ENCODE assay signal across 8 cellular contexts in genomic region chr17:5485270-5486205, GRCh38. TPM values are rescaled to one million over a fixed set of nuclear protein-coding genes. Genes with fewer than 3 reads are reported as not detected.
A peak's percentile ranks its signal among the peaks of the same experiment; 100 is the strongest.
DNase-seq lines count a peak whose midpoint lies in the region; ATAC-seq and TF ChIP-seq lines count a peak whose summit lies in the region.

Gene DERL2 (minus strand): TSS chr17:5486178. CDS start chr17:5486161, 17 bp downstream.

- TF ChIP-seq CTCF in Peyer's patch (IDR thresholded peaks at IDR 0.05) = no peak
- TF ChIP-seq CTCF in type B pancreatic cell (conservative IDR thresholded peaks at IDR 0.05) = no peak

- H3K27me3 Mint-ChIP-seq in activated CD8-positive, alpha-beta memory T cell treated with anti-CD3 and anti-CD28 coated beads, Interleukin-2, amount 10 ng/mL, durations not matched to agents 7 days and 5 days = no peaks in the 10 kb centered on the region
- H3K27me3 Mint-ChIP-seq in memory B cell = no peaks in the 10 kb centered on the region
- H3K27me3 Mint-ChIP-seq in type B pancreatic cell = no peaks in the 10 kb centered on the region

- H3K4me3 ChIP-seq in Peyer's patch = peak within 1 kb of the TSS; percentile 81 to 90 (median 86)
- H3K4me3 ChIP-seq in effector memory CD4-positive, alpha-beta T cell (ENCODE audit: insufficient read depth, low read depth, low read length, poor library complexity, severe bottlenecking) = peak within 1 kb of the TSS; percentile 86

- no peak for DNase-seq in activated CD8-positive, alpha-beta memory T cell treated with anti-CD3 and anti-CD28 coated beads, Interleukin-2, amount 10 ng/mL, durations not matched to agents 7 days and 5 days
- no peak for DNase-seq in activated CD8-positive, alpha-beta memory T cell treated with anti-CD3 and anti-CD28 coated beads, Interleukin-2, amount 50 U/mL, for 4 hours
- DNase-seq in Peyer's patch (no peak), memory B cell (ENCODE audit: low spot score in 2 of 2) (peak in 1 of 2 donors; percentile 76), type B pancreatic cell (ENCODE audit: extremely low spot score, unreplicated experiment) (no peak)
- no peak for DNase-seq in effector memory CD4-positive, alpha-beta T cell
- DNase-seq in stimulated activated naive CD4-positive, alpha-beta T cell treated with Interleukin-2 at 50 U/mL for 16 hours (lab: John Stamatoyannopoulos, UW) = no peak

- peak; percentile 41 to 46 for TF ChIP-seq POLR2A in Peyer's patch (IDR thresholded peaks at IDR 0.05)

- H3K27me3 ChIP-seq in Peyer's patch = no peaks in the 10 kb centered on the region
- H3K27me3 ChIP-seq in effector memory CD4-positive, alpha-beta T cell (replicated peaks; ENCODE audit: control insufficient read depth, insufficient read depth, low read length, poor library complexity, severe bottlenecking) = no peaks in the 10 kb centered on the region

- peaks cover 56% of the 10 kb centered on the region for H3K36me3 Mint-ChIP-seq in activated CD8-positive, alpha-beta memory T cell treated with anti-CD3 and anti-CD28 coated beads, Interleukin-2, amount 10 ng/mL, durations not matched to agents 7 days and 5 days
- H3K36me3 Mint-ChIP-seq in memory B cell = peaks cover 19% of the 10 kb centered on the region
- peaks cover 52% of the 10 kb centered on the region for H3K36me3 Mint-ChIP-seq in type B pancreatic cell

- H3K9me3 Mint-ChIP-seq in activated CD8-positive, alpha-beta memory T cell treated with anti-CD3 and anti-CD28 coated beads, Interleukin-2, amount 10 ng/mL, durations not matched to agents 7 days and 5 days (ENCODE audit: low read depth) = no peaks in the 10 kb centered on the region
- H3K9me3 Mint-ChIP-seq in memory B cell = no peaks in the 10 kb centered on the region
- H3K9me3 Mint-ChIP-seq in type B pancreatic cell = no peaks in the 10 kb centered on the region

- H3K27ac ChIP-seq in Peyer's patch = peak within 1 kb of the TSS; percentile 98 to 100 (median 98)
- peak within 1 kb of the TSS; percentile 89 for H3K27ac ChIP-seq in effector memory CD4-positive, alpha-beta T cell (ENCODE audit: insufficient read depth, low read length, poor library complexity, severe bottlenecking)

- no peaks in the 10 kb centered on the region for H3K9me3 ChIP-seq in Peyer's patch
- H3K9me3 ChIP-seq in effector memory CD4-positive, alpha-beta T cell (ENCODE audit: control insufficient read depth, low read length) = no peaks in the 10 kb centered on the region

- peaks cover 53% of the 10 kb centered on the region for H3K4me1 Mint-ChIP-seq in activated CD8-positive, alpha-beta memory T cell treated with anti-CD3 and anti-CD28 coated beads, Interleukin-2, amount 10 ng/mL, durations not matched to agents 7 days and 5 days
- H3K4me1 Mint-ChIP-seq in memory B cell (peaks cover 19% of the 10 kb centered on the region), type B pancreatic cell (ENCODE audit: unreplicated experiment) (peaks cover 29% of the 10 kb centered on the region)

- CTCF ChIA-PET in activated CD8-positive, alpha-beta memory T cell treated with anti-CD3 and anti-CD28 coated beads, Interleukin-2, amount 10 ng/mL, durations not matched to agents 7 days and 5 days (lab: Charles Lee) = interaction anchor here (1.2 to 3.3 kb wide), 8 partner anchors 14 to 246 kb away, joined by 3 to 14 read pairs (median 8); partner anchors contain the start of genes C1QBP, DHX33 and NLRP1

- peak within 1 kb of the TSS; percentile 99 for H3K4me3 Mint-ChIP-seq in activated CD8-positive, alpha-beta memory T cell treated with anti-CD3 and anti-CD28 coated beads, Interleukin-2, amount 10 ng/mL, durations not matched to agents 7 days and 5 days
- peak within 1 kb of the TSS; percentile 89 for H3K4me3 Mint-ChIP-seq in memory B cell
- H3K4me3 Mint-ChIP-seq in type B pancreatic cell = peak within 1 kb of the TSS; percentile 97

- peaks cover 0 to 23% (median 14%) of the 10 kb centered on the region in 4 donors for H3K4me1 ChIP-seq in Peyer's patch
- peaks cover 18% of the 10 kb centered on the region for H3K4me1 ChIP-seq in effector memory CD4-positive, alpha-beta T cell (ENCODE audit: control insufficient read depth, insufficient read depth, low read length, poor library complexity, severe bottlenecking)

- peak within 1 kb of the TSS; percentile 99 for H3K27ac Mint-ChIP-seq in activated CD8-positive, alpha-beta memory T cell treated with anti-CD3 and anti-CD28 coated beads, Interleukin-2, amount 10 ng/mL, durations not matched to agents 7 days and 5 days
- H3K27ac Mint-ChIP-seq in memory B cell = peak within 1 kb of the TSS; percentile 98
- H3K27ac Mint-ChIP-seq in type B pancreatic cell = peak within 1 kb of the TSS; percentile 99

- ATAC-seq in activated CD8-positive, alpha-beta memory T cell treated with anti-CD3 and anti-CD28 coated beads, Interleukin-2, amount 10 ng/mL, durations not matched to agents 7 days and 5 days = peak; percentile 29
- ATAC-seq in HG02870 (IDR thresholded peaks at IDR 0.05; ENCODE audit: unreplicated experiment) (peak; percentile 21), memory B cell (ENCODE audit: low read depth) (peak; percentile 1)

- peaks cover 0 to 54% (median 0%) of the 10 kb centered on the region in 3 donors for H3K36me3 ChIP-seq in Peyer's patch
- peaks cover 38% of the 10 kb centered on the region for H3K36me3 ChIP-seq in effector memory CD4-positive, alpha-beta T cell (ENCODE audit: control insufficient read depth, insufficient read depth, low read length)

RNA-seq across cellular contexts. Expression of gene DERL2, which starts in this region (rescaled TPM):
- total RNA-seq in activated CD8-positive, alpha-beta memory T cell treated with anti-CD3 and anti-CD28 coated beads, Interleukin-2, amount 10 ng/mL, durations not matched to agents 7 days and 5 days = 10 to 100 TPM; 52.5 to 79.0 TPM
- 10 to 100 TPM in 3 of 4 donors, 1 to 10 TPM in 1; 3.3 to 42.8 (median 36.1) TPM for total RNA-seq in Peyer's patch
- total RNA-seq in type B pancreatic cell (ENCODE audit: low replicate concordance) = 57.3 and 79.4 TPM in 2 replicates
